ENCODE assay signal across 9 cellular contexts in the genomic region with DNA sequence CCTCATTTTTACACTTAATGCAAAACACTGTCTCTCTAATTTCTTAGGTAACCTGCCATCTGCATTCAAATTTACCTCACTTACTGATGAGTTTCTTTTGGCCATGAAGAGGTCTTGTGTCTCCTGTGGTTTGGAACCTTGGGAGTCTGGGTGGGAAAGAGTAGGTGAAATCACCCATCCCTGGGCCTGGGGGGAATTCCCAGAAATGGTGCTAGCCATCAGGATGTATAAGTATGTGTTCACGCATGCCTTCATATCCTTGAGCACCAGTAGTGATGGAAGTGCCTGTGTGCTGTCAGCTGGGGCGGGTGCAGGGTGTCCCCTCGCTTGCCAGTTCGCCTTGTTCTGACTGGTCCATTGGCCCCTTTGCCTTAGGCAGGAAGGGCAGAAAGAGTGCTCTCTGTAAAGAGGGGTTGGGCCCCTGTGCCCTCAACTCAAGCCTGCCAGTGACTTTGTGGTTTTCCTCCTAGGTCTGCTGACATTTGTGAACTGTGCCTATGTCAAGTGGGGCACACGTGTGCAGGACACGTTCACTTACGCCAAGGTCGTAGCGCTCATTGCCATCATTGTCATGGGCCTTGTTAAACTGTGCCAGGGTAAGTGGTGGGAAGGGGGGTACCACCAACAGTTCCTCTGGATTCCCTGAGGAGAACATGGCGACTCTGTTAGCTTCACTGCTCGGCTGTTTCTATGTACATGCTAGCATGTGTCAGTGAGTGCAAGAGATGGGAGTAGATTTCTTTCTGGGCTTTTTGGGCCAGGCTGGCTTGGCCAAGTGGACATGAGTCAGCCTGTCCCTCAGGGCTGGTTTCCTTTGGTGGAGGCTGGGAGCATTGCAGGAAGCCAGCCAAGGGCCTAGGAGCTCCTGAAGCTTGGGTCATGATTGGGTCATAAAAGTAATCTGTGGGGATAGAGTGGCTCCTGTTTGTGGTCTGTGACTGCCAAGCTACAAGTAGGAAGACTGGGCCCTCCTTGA. TPM values are rescaled to one million over a fixed set of nuclear protein-coding genes. Genes with fewer than 3 reads are reported as not detected.
A peak's percentile ranks its signal among the peaks of the same experiment; 100 is the strongest.
DNase-seq lines count a peak whose midpoint lies in the region; ATAC-seq and TF ChIP-seq lines count a peak whose summit lies in the region.
"Had no signal": no experiment of that assay in that cellular context is flagged by ENCODE, and none has a peak within 500 bp of the region (broad histone marks: within the 10 kb centered on the region; RNA-seq: fewer than 3 reads in every experiment).

No MANE protein-coding gene starts in this region.

- ATAC-seq in Panc1, result peak; percentile 66; the same call in 1 of the 2 replicates
- peak in 1 of 2 donors; percentile 8 for ATAC-seq in naive B cell (ENCODE audit: low read depth in 2 of 2)
- ATAC-seq in HG02840 (IDR thresholded peaks at IDR 0.05; ENCODE audit: low FRiP score, unreplicated experiment), result no peak
- no peak for ATAC-seq in HG03039 (IDR thresholded peaks at IDR 0.05; ENCODE audit: unreplicated experiment)

- H3K9ac ChIP-seq in BLaER1, result peak overlapping the region; percentile 34; the same call in 1 of the 2 replicates

- POLR2A ChIA-PET in Panc1 (lab: Charles Lee), result no interaction called here

- peaks cover 18 to 27% of the 10 kb centered on the region in 2 donors for H3K36me3 Mint-ChIP-seq in naive B cell

- H3K4me1 Mint-ChIP-seq in naive B cell, result peaks cover 66 to 92% (median 88%) of the 10 kb centered on the region in 3 donors

- in situ Hi-C loops in Panc1 (cut with HindIII; ENCODE audit: low pct_unique_long_range_greater_than_20kb, low sequenced_read_pairs), result no loop called here

- TF ChIP-seq CTCF in Panc1 (IDR thresholded peaks at IDR 0.05) (no peak), breast epithelium (IDR thresholded peaks at IDR 0.05) (peak; percentile 11 to 26 (median 14))

- peak overlapping the region; percentile 85 for H3K27ac ChIP-seq in BLaER1
- H3K27ac ChIP-seq in Panc1 (ENCODE audit: low read length), result no peak overlapping the region
- H3K27ac ChIP-seq in breast epithelium, result peak overlapping the region; percentile 84 to 95
- H3K27ac ChIP-seq: right lobe of liver had no signal

- H3K9me3 Mint-ChIP-seq in naive B cell, result peaks cover 0 to 1% (median 0%) of the 10 kb centered on the region in 7 donors

- BruUV-seq in Panc1 (replicated peaks; lab: Mats Ljungman, UMichigan), result no TSS peak

- CTCF ChIA-PET in Panc1 (lab: Charles Lee), result no interaction called here

- H3K4me1 ChIP-seq in BLaER1 (peaks cover 87% of the 10 kb centered on the region), Panc1 (ENCODE audit: control insufficient read depth, insufficient read depth, low read length) (no peaks in the 10 kb centered on the region), breast epithelium (peaks cover 0 to 13% of the 10 kb centered on the region in 2 donors)

- peak overlapping the region; percentile 88 to 98 (median 96) for H3K27ac Mint-ChIP-seq in naive B cell

- no peaks in the 10 kb centered on the region for H3K27me3 Mint-ChIP-seq in naive B cell

- DNase-seq in Panc1 (ENCODE audit: low read depth, low spot score) (no peak), breast epithelium (ENCODE audit: low spot score in 2 of 2) (peak; percentile 40 to 72), naive B cell (peak; percentile 50), NCI-H1048 (lab: John Stamatoyannopoulos, UW) (no peak), NCI-H128 (lab: John Stamatoyannopoulos, UW; ENCODE audit: unreplicated experiment) (no peak)
- DNase-seq: right lobe of liver had no signal

- peak overlapping the region; percentile 61 to 95 (median 80) for H3K4me3 Mint-ChIP-seq in naive B cell

- peak overlapping the region; percentile 94 for H3K4me2 ChIP-seq in BLaER1

- H3K9me3 ChIP-seq in BLaER1 (no peaks in the 10 kb centered on the region), Panc1 (ENCODE audit: control insufficient read depth, insufficient read depth, low read depth, low read length) (no peaks in the 10 kb centered on the region), breast epithelium (no peaks in the 10 kb centered on the region)
- H3K9me3 ChIP-seq: right lobe of liver had no signal

- H3K27me3 ChIP-seq in BLaER1 (no peaks in the 10 kb centered on the region), Panc1 (ENCODE audit: control insufficient read depth, insufficient read depth, low read length) (no peaks in the 10 kb centered on the region), breast epithelium (no peaks in the 10 kb centered on the region)
- H3K27me3 ChIP-seq: right lobe of liver had no signal

- peaks cover 32% of the 10 kb centered on the region for H3K36me3 ChIP-seq in BLaER1
- H3K36me3 ChIP-seq in Panc1 (ENCODE audit: control insufficient read depth, insufficient read depth, low read length), result no peaks in the 10 kb centered on the region; the same call in 1 of the 2 replicates
- no peaks in the 10 kb centered on the region for H3K36me3 ChIP-seq in breast epithelium
- H3K36me3 ChIP-seq: right lobe of liver had no signal

- H3K4me3 ChIP-seq in BLaER1, result peak overlapping the region; percentile 11; the same call in 1 of the 2 replicates
- H3K4me3 ChIP-seq in Panc1 (ENCODE audit: low read depth in 2 of 2, low read length in 2 of 2), result no peak overlapping the region
- peak overlapping the region in 1 of 3 donors; percentile 15 for H3K4me3 ChIP-seq in breast epithelium
- H3K4me3 ChIP-seq: right lobe of liver had no signal

- TF ChIP-seq POLR2A in breast epithelium (IDR thresholded peaks at IDR 0.05), result no peak

- H4K20me1 ChIP-seq in BLaER1, result peaks cover 23% of the 10 kb centered on the region; the same call in 1 of the 2 replicates

- intact Hi-C loops in Panc1 (cut with micrococcal nuclease; ENCODE audit: unreplicated experiment), result no loop called here
- intact Hi-C loops in breast epithelium (cut with DNase I; ENCODE audit: low total_unique reads), result no loop called here

RNA-seq across cellular contexts. Expression of a gene that starts 23.2 kb away (rescaled TPM):
- total RNA-seq in Panc1 (2021; ENCODE audit: unreplicated experiment), result 16.0 TPM
- polyA plus RNA-seq in Panc1 (2012; ENCODE audit: insufficient read length), result 7.7 TPM
- total RNA-seq in breast epithelium, result 10 to 100 TPM; 16.4 to 18.6 (median 16.5) TPM
- 10 to 100 TPM; 14.0 to 26.1 (median 17.7) TPM for polyA plus RNA-seq in naive B cell (ENCODE audit: low read depth in 6 of 6)

RNA-seq across cellular contexts. Expression of a gene that starts 23.2 kb away (rescaled TPM):
- total RNA-seq in Panc1 (2021; ENCODE audit: unreplicated experiment) (58.9 TPM), breast epithelium (100 to 1,000 TPM in 1 of 3 donors, 10 to 100 TPM in 2; 43.2 to 284 (median 65.2) TPM)
- 34.4 TPM for polyA plus RNA-seq in Panc1 (2012; ENCODE audit: insufficient read length)
- 10 to 100 TPM in 5 of 6 donors, 1 to 10 TPM in 1; 6.5 to 16.4 (median 13.5) TPM for polyA plus RNA-seq in naive B cell (ENCODE audit: low read depth in 6 of 6)

RNA-seq across cellular contexts. Expression of a gene that starts 23.3 kb away (rescaled TPM):
- total RNA-seq in Panc1 (2021; ENCODE audit: unreplicated experiment), result 33.1 TPM
- polyA plus RNA-seq in Panc1 (2012; ENCODE audit: insufficient read length), result 37.1 TPM
- 10 to 100 TPM; 38.4 to 53.4 (median 41.0) TPM for total RNA-seq in breast epithelium
- polyA plus RNA-seq in naive B cell (ENCODE audit: low read depth in 6 of 6), result 10 to 100 TPM; 14.8 to 34.8 (median 23.1) TPM

RNA-seq across cellular contexts. Expression of a gene that starts 42.4 kb away (rescaled TPM):
- total RNA-seq in Panc1 (2021; ENCODE audit: unreplicated experiment) (14.3 TPM), breast epithelium (10 to 100 TPM; 15.4 to 34.7 (median 19.8) TPM)
- 14.7 TPM for polyA plus RNA-seq in Panc1 (2012; ENCODE audit: insufficient read length)
- 1 to 10 TPM in 5 of 6 donors, not detected in 1; 4.3 to 9.8 (median 5.8) TPM for polyA plus RNA-seq in naive B cell (ENCODE audit: low read depth in 6 of 6)

RNA-seq across cellular contexts. Expression of a gene that starts 51.6 kb away (rescaled TPM):
- total RNA-seq in Panc1 (2021; ENCODE audit: unreplicated experiment), result 27.0 TPM
- 18.5 TPM for polyA plus RNA-seq in Panc1 (2012; ENCODE audit: insufficient read length)
- total RNA-seq in breast epithelium, result 10 to 100 TPM in 2 of 3 donors, under 1 TPM in 1; 0.80 to 58.0 (median 26.5) TPM
- 1 to 10 TPM in 2 of 6 donors, under 1 TPM in 3, not detected in 1; 0.32 to 2.8 (median 0.87) TPM for polyA plus RNA-seq in naive B cell (ENCODE audit: low read depth in 6 of 6)

Comparison
In these comparisons a context has a peak if more than half of its experiments do, and no peak if none do; other contexts are left out.
1. DNase-seq: peak in breast epithelium (2 of 2) and naive B cell (single experiment); none in Panc1 (single experiment), NCI-H1048 (single experiment) and NCI-H128 (single experiment).